Comparison of ENCODE assay signal across 25 cellular contexts in the genomic region with DNA sequence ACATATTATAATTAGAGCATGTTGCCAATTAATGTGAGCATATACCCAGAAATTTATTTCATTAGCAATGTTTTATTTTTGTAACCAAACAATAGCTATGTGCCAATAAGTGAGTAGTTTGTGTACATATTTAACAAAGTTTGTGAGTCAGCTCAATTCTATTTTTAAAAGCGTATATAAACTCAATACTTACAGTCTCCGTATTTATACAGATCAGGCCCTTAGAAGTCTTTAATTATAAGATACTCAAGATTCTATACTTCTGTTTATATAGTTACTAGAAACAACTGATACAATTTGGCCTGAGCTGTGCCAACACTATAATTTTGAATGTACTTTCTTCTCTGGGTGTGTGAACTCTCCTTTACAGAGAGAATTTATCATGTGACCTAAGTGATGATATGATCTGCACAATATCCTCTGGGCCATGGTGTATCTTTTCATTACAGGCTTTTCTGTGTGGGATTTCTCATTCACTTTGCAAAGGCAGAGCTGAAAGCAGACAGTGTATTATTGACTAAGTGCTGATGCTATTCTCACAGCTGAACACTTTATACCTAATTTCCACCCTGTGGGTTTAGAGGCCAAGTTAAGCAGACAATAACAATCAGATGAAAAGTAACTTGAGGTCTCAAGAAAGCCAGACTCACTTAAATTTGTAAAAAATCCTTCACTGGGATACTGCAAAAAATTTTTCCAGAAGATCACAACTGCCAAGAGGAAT.
DNase-seq lines count a peak whose midpoint lies in the region; ATAC-seq and TF ChIP-seq lines count a peak whose summit lies in the region.
"Had no signal": no experiment of that assay in that cellular context is flagged by ENCODE, and none has a peak within 500 bp of the region (broad histone marks: within the 10 kb centered on the region; RNA-seq: fewer than 3 reads in every experiment).

No MANE protein-coding gene starts in this region.

- no peak overlapping the region for H2AK5ac ChIP-seq in mesenchymal stem cell (ENCODE audit: low read length, severe bottlenecking)

- H3K27me3 Mint-ChIP-seq in T-cell (peaks cover 0 to 3% of the 10 kb centered on the region in 2 donors), endothelial cell (ENCODE audit: unreplicated experiment) (peaks cover 3% of the 10 kb centered on the region)
- H3K27me3 Mint-ChIP-seq in CD4-positive, alpha-beta memory T cell, result no peaks in the 10 kb centered on the region
- H3K27me3 Mint-ChIP-seq: activated naive CD4-positive, alpha-beta T cell treated with anti-CD3 and anti-CD28 coated beads, Interleukin-2, amount 10 ng/mL, durations not matched to agents 7 days and 5 days; dendritic cell treated with granulocyte-macrophage colony-stimulating factor and Interleukin-4, amounts not matched to agents 40 ng/mL and 50 ng/mL, for 4 days; stimulated activated naive CD8-positive, alpha-beta T cell treated with anti-CD3 and anti-CD28 coated beads, Interleukin-15, Interleukin-2, amounts not matched to agents 100 ng/mL and 50 ng/mL, for 24 hours had no signal

- CTCF ChIA-PET in T-cell (lab: Charles Lee), result no interaction called here
- CTCF ChIA-PET in CD4-positive, alpha-beta memory T cell (lab: Charles Lee; ENCODE audit: partially characterized antibody), result no interaction called here

- peak; percentile 38 for DNase-seq in NCI-H69 (lab: John Stamatoyannopoulos, UW)
- peak; percentile 60 for DNase-seq in mesenchymal stem cell
- DNase-seq in T-cell, result no peak
- DNase-seq in CD4-positive, alpha-beta memory T cell, result no peak
- no peak for DNase-seq in endothelial cell (ENCODE audit: low spot score)
- no peak for DNase-seq in stimulated activated naive CD8-positive, alpha-beta T cell treated with anti-CD3 and anti-CD28 coated beads, Interleukin-15, Interleukin-2, amounts not matched to agents 100 U/mL and 50 U/mL, for 24 hours
- DNase-seq: activated CD4-positive, CD25-positive, alpha-beta regulatory T cell; activated naive CD4-positive, alpha-beta T cell treated with anti-CD3 and anti-CD28 coated beads, Interleukin-2, amount 10 ng/mL, durations not matched to agents 7 days and 5 days; activated T-cell treated with anti-CD3 and anti-CD28 coated beads, Interleukin-2, amount 50 U/mL, for 4 hours; DMS 273 treated with DMSO at 0.1 percent for 48 hours; erythroblast; H9; mammary epithelial cell; MM.1S; naive thymus-derived CD4-positive, alpha-beta T cell; NCI-H1694; NCI-H226; SJCRH30; T-helper 9 cell had no signal

- ATAC-seq in T-cell (replicated peaks in 1 of 4), result no peak
- no peak for ATAC-seq in stimulated activated naive CD8-positive, alpha-beta T cell treated with anti-CD3 and anti-CD28 coated beads, Interleukin-15, Interleukin-2, amounts not matched to agents 100 U/mL and 50 U/mL, for 24 hours
- ATAC-seq: A549; activated T-cell treated with anti-CD3 and anti-CD28 coated beads, Interleukin-2, amount 50 U/mL, for 4 hours; naive thymus-derived CD4-positive, alpha-beta T cell had no signal

- H3K27ac Mint-ChIP-seq in T-cell (no peak overlapping the region), endothelial cell (ENCODE audit: unreplicated experiment) (no peak overlapping the region)
- H3K27ac Mint-ChIP-seq in CD4-positive, alpha-beta memory T cell, result no peak overlapping the region
- H3K27ac Mint-ChIP-seq: activated naive CD4-positive, alpha-beta T cell treated with anti-CD3 and anti-CD28 coated beads, Interleukin-2, amount 10 ng/mL, durations not matched to agents 7 days and 5 days; CD14-positive monocyte; dendritic cell treated with granulocyte-macrophage colony-stimulating factor and Interleukin-4, amounts not matched to agents 40 ng/mL and 50 ng/mL, for 4 days; H9; naive thymus-derived CD4-positive, alpha-beta T cell; stimulated activated naive CD8-positive, alpha-beta T cell treated with anti-CD3 and anti-CD28 coated beads, Interleukin-15, Interleukin-2, amounts not matched to agents 100 ng/mL and 50 ng/mL, for 24 hours had no signal

- H2AFZ ChIP-seq in mesenchymal stem cell (ENCODE audit: low read depth, low read length), result no peak overlapping the region

- no CpG with 5 or more reads among the region's 2 CpGs for WGBS in mesenchymal stem cell

- no peak overlapping the region for H3K23ac ChIP-seq in mesenchymal stem cell (ENCODE audit: low read length in 2 of 2)

- intact Hi-C loops in CD4-positive, alpha-beta memory T cell (cut with micrococcal nuclease), result no loop called here

- H3K4me1 ChIP-seq in endocrine pancreas (ENCODE audit: control insufficient read depth, insufficient read depth, low read length) (peaks cover 4% of the 10 kb centered on the region), mesenchymal stem cell (ENCODE audit: control insufficient read depth, insufficient read depth, low read depth, low read length) (peaks cover 2% of the 10 kb centered on the region)
- no peaks in the 10 kb centered on the region for H3K4me1 ChIP-seq in CD4-positive, alpha-beta memory T cell (ENCODE audit: insufficient read depth, low read length)
- H3K4me1 ChIP-seq: A549, SJCRH30 had no signal

- H3K4me3 Mint-ChIP-seq in T-cell, result no peak overlapping the region
- no peak overlapping the region for H3K4me3 Mint-ChIP-seq in CD4-positive, alpha-beta memory T cell
- no peak overlapping the region for H3K4me3 Mint-ChIP-seq in endothelial cell (ENCODE audit: unreplicated experiment)
- H3K4me3 Mint-ChIP-seq: activated naive CD4-positive, alpha-beta T cell treated with anti-CD3 and anti-CD28 coated beads, Interleukin-2, amount 10 ng/mL, durations not matched to agents 7 days and 5 days; activated T-cell treated with anti-CD3 and anti-CD28 coated beads, Interleukin-2, amount 50 U/mL, for 4 hours; CD14-positive monocyte; dendritic cell treated with granulocyte-macrophage colony-stimulating factor and Interleukin-4, amounts not matched to agents 40 ng/mL and 50 ng/mL, for 4 days; H9; naive thymus-derived CD4-positive, alpha-beta T cell; stimulated activated naive CD8-positive, alpha-beta T cell treated with anti-CD3 and anti-CD28 coated beads, Interleukin-15, Interleukin-2, amounts not matched to agents 100 ng/mL and 50 ng/mL, for 24 hours had no signal

- POLR2A ChIA-PET in T-cell (lab: Charles Lee), result no interaction called here
- POLR2A ChIA-PET in CD4-positive, alpha-beta memory T cell (lab: Charles Lee; ENCODE audit: partially characterized antibody), result no interaction called here

- H3K27ac ChIP-seq in 22Rv1, result peak overlapping the region; percentile 58
- no peak overlapping the region for H3K27ac ChIP-seq in mesenchymal stem cell (ENCODE audit: low read length, poor library complexity, severe bottlenecking)
- H3K27ac ChIP-seq in CD4-positive, alpha-beta memory T cell (ENCODE audit: low read depth, low read length), result no peak overlapping the region
- H3K27ac ChIP-seq: A549, SJCRH30 had no signal

- H3K36me3 ChIP-seq in endocrine pancreas (ENCODE audit: control insufficient read depth, insufficient read depth, low read length) (no peaks in the 10 kb centered on the region), mesenchymal stem cell (ENCODE audit: control insufficient read depth in 1 of 2, insufficient read depth in 2 of 2, low read depth in 1 of 2, low read length in 2 of 2) (no peaks in the 10 kb centered on the region)
- no peaks in the 10 kb centered on the region for H3K36me3 ChIP-seq in CD4-positive, alpha-beta memory T cell (ENCODE audit: insufficient read depth, low read length)
- H3K36me3 ChIP-seq: SJCRH30 had no signal

- H3K9ac ChIP-seq in endocrine pancreas (ENCODE audit: control insufficient read depth, insufficient read depth, low read length), result no peak overlapping the region
- H3K9ac ChIP-seq in mesenchymal stem cell (ENCODE audit: low read length), result no peak overlapping the region

- H3K9me3 ChIP-seq in endocrine pancreas (ENCODE audit: control insufficient read depth, low read length), result no peaks in the 10 kb centered on the region
- no peaks in the 10 kb centered on the region for H3K9me3 ChIP-seq in mesenchymal stem cell (ENCODE audit: control insufficient read depth, low read length)
- H3K9me3 ChIP-seq in CD4-positive, alpha-beta memory T cell (ENCODE audit: control insufficient read depth in 1 of 2, low read length in 2 of 2), result no peaks in the 10 kb centered on the region
- H3K9me3 ChIP-seq: A549, SJCRH30 had no signal

- no peak overlapping the region for H4K91ac ChIP-seq in mesenchymal stem cell (ENCODE audit: low read length)

- H3K4me3 ChIP-seq in endocrine pancreas (ENCODE audit: control insufficient read depth, insufficient read depth, low read length) (peak overlapping the region; percentile 27), mesenchymal stem cell (ENCODE audit: insufficient read depth in 1 of 2, low read depth in 1 of 2, low read length in 2 of 2) (no peak overlapping the region)
- H3K4me3 ChIP-seq in CD4-positive, alpha-beta memory T cell (ENCODE audit: low read length in 2 of 2), result no peak overlapping the region
- H3K4me3 ChIP-seq: A549, SJCRH30 had no signal

- H4K8ac ChIP-seq in mesenchymal stem cell (ENCODE audit: low read length), result no peak overlapping the region

- H2BK120ac ChIP-seq in mesenchymal stem cell (ENCODE audit: low read depth, low read length), result no peak overlapping the region

- H3K14ac ChIP-seq in mesenchymal stem cell (ENCODE audit: low read length in 2 of 2), result no peak overlapping the region

- no peak overlapping the region for H3K4me2 ChIP-seq in mesenchymal stem cell (ENCODE audit: low read length, poor library complexity, severe bottlenecking)
- H3K4me2 ChIP-seq: A549 had no signal

- no peaks in the 10 kb centered on the region for H3K27me3 ChIP-seq in endocrine pancreas (ENCODE audit: control insufficient read depth, insufficient read depth, low read length)
- peaks cover 0 to 3% of the 10 kb centered on the region in 2 experiments for H3K27me3 ChIP-seq in mesenchymal stem cell (ENCODE audit: control insufficient read depth in 1 of 2, insufficient read depth in 1 of 2, low read length in 2 of 2)
- no peaks in the 10 kb centered on the region for H3K27me3 ChIP-seq in CD4-positive, alpha-beta memory T cell (ENCODE audit: insufficient read depth, low read length)
- H3K27me3 ChIP-seq: SJCRH30 had no signal

- H3K36me3 Mint-ChIP-seq in T-cell, result no peaks in the 10 kb centered on the region
- H3K36me3 Mint-ChIP-seq in CD4-positive, alpha-beta memory T cell, result no peaks in the 10 kb centered on the region
- no peaks in the 10 kb centered on the region for H3K36me3 Mint-ChIP-seq in endothelial cell (ENCODE audit: low read depth, unreplicated experiment)
- H3K36me3 Mint-ChIP-seq: activated naive CD4-positive, alpha-beta T cell treated with anti-CD3 and anti-CD28 coated beads, Interleukin-2, amount 10 ng/mL, durations not matched to agents 7 days and 5 days; CD14-positive monocyte; naive thymus-derived CD4-positive, alpha-beta T cell had no signal

- H3K9me3 Mint-ChIP-seq in T-cell, result peaks cover 0 to 6% (median 0%) of the 10 kb centered on the region in 3 donors
- peaks cover 0 to 4% (median under 1%) of the 10 kb centered on the region in 8 donors for H3K9me3 Mint-ChIP-seq in CD4-positive, alpha-beta memory T cell
- no peaks in the 10 kb centered on the region for H3K9me3 Mint-ChIP-seq in endothelial cell (ENCODE audit: unreplicated experiment)
- H3K9me3 Mint-ChIP-seq: activated naive CD4-positive, alpha-beta T cell treated with anti-CD3 and anti-CD28 coated beads, Interleukin-2, amount 10 ng/mL, durations not matched to agents 7 days and 5 days; activated T-cell treated with anti-CD3 and anti-CD28 coated beads, Interleukin-2, amount 50 U/mL, for 4 hours; dendritic cell treated with granulocyte-macrophage colony-stimulating factor and Interleukin-4, amounts not matched to agents 40 ng/mL and 50 ng/mL, for 4 days; H9 had no signal

- H2BK5ac ChIP-seq in mesenchymal stem cell (ENCODE audit: low read depth, low read length, poor library complexity, severe bottlenecking), result no peak overlapping the region

- no peak overlapping the region for H3K18ac ChIP-seq in mesenchymal stem cell (ENCODE audit: low read depth in 1 of 2, low read length in 2 of 2)

- H3K79me1 ChIP-seq in mesenchymal stem cell (replicated peaks; ENCODE audit: low read length, poor library complexity, severe bottlenecking), result no peaks in the 10 kb centered on the region

- TF ChIP-seq CTCF in 22Rv1 (IDR thresholded peaks at IDR 0.05) (no peak), endothelial cell (IDR thresholded peaks at IDR 0.05; ENCODE audit: unreplicated experiment) (no peak)

- no peak overlapping the region for H3K4ac ChIP-seq in mesenchymal stem cell (ENCODE audit: low read depth in 1 of 2, low read length in 2 of 2)

- no peak overlapping the region for H2BK15ac ChIP-seq in mesenchymal stem cell (ENCODE audit: low read depth, poor library complexity, severe bottlenecking)

- no peak overlapping the region for H2BK12ac ChIP-seq in mesenchymal stem cell (ENCODE audit: low read length in 2 of 2)

- H3K4me1 Mint-ChIP-seq in T-cell, result no peaks in the 10 kb centered on the region
- H3K4me1 Mint-ChIP-seq in CD4-positive, alpha-beta memory T cell, result no peaks in the 10 kb centered on the region
- peaks cover 9% of the 10 kb centered on the region for H3K4me1 Mint-ChIP-seq in endothelial cell (ENCODE audit: unreplicated experiment)
- H3K4me1 Mint-ChIP-seq: activated naive CD4-positive, alpha-beta T cell treated with anti-CD3 and anti-CD28 coated beads, Interleukin-2, amount 10 ng/mL, durations not matched to agents 7 days and 5 days; CD14-positive monocyte; naive thymus-derived CD4-positive, alpha-beta T cell had no signal

Comparison
In these comparisons a context has a peak if more than half of its experiments do, and no peak if none do; other contexts are left out.
1. DNase-seq: peak in NCI-H69 (single experiment) and mesenchymal stem cell (single experiment); none in T-cell (0 of 34), CD4-positive, alpha-beta memory T cell (0 of 5), endothelial cell (single experiment) and stimulated activated naive CD8-positive, alpha-beta T cell treated with anti-CD3 and anti-CD28 coated beads, Interleukin-15, Interleukin-2, amounts not matched to agents 100 U/mL and 50 U/mL, for 24 hours (single experiment).